Comparison of ENCODE assay signal across 10 cellular contexts in genomic region chr9:27394826-27395201, GRCh38.
"Had no signal": no experiment of that assay in that cellular context is flagged by ENCODE, and none has a peak within 500 bp of the region (broad histone marks: within the 10 kb centered on the region; RNA-seq: fewer than 3 reads in every experiment).

No MANE protein-coding gene starts in this region.

- H3K27me3 ChIP-seq: gastroesophageal sphincter, tibial artery had no signal

- ATAC-seq: activated T-cell treated with anti-CD3 and anti-CD28 coated beads, Interleukin-2, amount 50 U/mL, for 4 hours; natural killer cell had no signal

- H3K9me3 Mint-ChIP-seq: activated CD4-positive, alpha-beta memory T cell treated with anti-CD3 and anti-CD28 coated beads for 36 hours; activated naive CD8-positive, alpha-beta T cell treated with anti-CD3 and anti-CD28 coated beads for 36 hours; activated T-cell treated with anti-CD3 and anti-CD28 coated beads, Interleukin-2, amount 50 U/mL, for 4 hours; natural killer cell had no signal

- H3K4me3 Mint-ChIP-seq: activated CD4-positive, alpha-beta memory T cell treated with anti-CD3 and anti-CD28 coated beads for 36 hours; activated naive CD8-positive, alpha-beta T cell treated with anti-CD3 and anti-CD28 coated beads for 36 hours; activated T-cell treated with anti-CD3 and anti-CD28 coated beads, Interleukin-2, amount 50 U/mL, for 4 hours; natural killer cell had no signal

- DNase-seq: activated CD4-positive, alpha-beta memory T cell treated with anti-CD3 and anti-CD28 coated beads for 36 hours; activated gamma-delta T cell; activated naive CD8-positive, alpha-beta T cell treated with anti-CD3 and anti-CD28 coated beads for 36 hours; activated T-cell treated with anti-CD3 and anti-CD28 coated beads, Interleukin-2, amount 50 U/mL, for 4 hours; left colon; mucosa of descending colon; natural killer cell; stimulated activated CD4-positive, alpha-beta T cell treated with anti-CD3 and anti-CD28 coated beads, Interleukin-15, amount 100 ng/mL, for 24 hours; tibial artery had no signal

- H3K36me3 Mint-ChIP-seq: activated CD4-positive, alpha-beta memory T cell treated with anti-CD3 and anti-CD28 coated beads for 36 hours; activated naive CD8-positive, alpha-beta T cell treated with anti-CD3 and anti-CD28 coated beads for 36 hours; natural killer cell had no signal

- H3K9me3 ChIP-seq: gastroesophageal sphincter, mucosa of descending colon, tibial artery had no signal

- H3K27ac Mint-ChIP-seq: activated CD4-positive, alpha-beta memory T cell treated with anti-CD3 and anti-CD28 coated beads for 36 hours; activated naive CD8-positive, alpha-beta T cell treated with anti-CD3 and anti-CD28 coated beads for 36 hours; natural killer cell had no signal

- H3K27me3 Mint-ChIP-seq: activated CD4-positive, alpha-beta memory T cell treated with anti-CD3 and anti-CD28 coated beads for 36 hours; activated naive CD8-positive, alpha-beta T cell treated with anti-CD3 and anti-CD28 coated beads for 36 hours had no signal

- H3K4me1 Mint-ChIP-seq: activated naive CD8-positive, alpha-beta T cell treated with anti-CD3 and anti-CD28 coated beads for 36 hours; natural killer cell had no signal

- H3K4me3 ChIP-seq: gastroesophageal sphincter, mucosa of descending colon, tibial artery had no signal

- H3K36me3 ChIP-seq: gastroesophageal sphincter, tibial artery had no signal
